In genomic region chr9:70947086-70947485, GRCh38 we compare ENCODE assay signal across 23 cellular contexts.
DNase-seq lines count a peak whose midpoint lies in the region; ATAC-seq and TF ChIP-seq lines count a peak whose summit lies in the region.
"Had no signal": no experiment of that assay in that cellular context is flagged by ENCODE, and none has a peak within 500 bp of the region (broad histone marks: within the 10 kb centered on the region; RNA-seq: fewer than 3 reads in every experiment).

No MANE protein-coding gene starts in this region.

- no peak for ATAC-seq in HG03378 (IDR thresholded peaks at IDR 0.05; ENCODE audit: unreplicated experiment)
- ATAC-seq: activated naive CD4-positive, alpha-beta T cell treated with anti-CD3 and anti-CD28 coated beads, Interleukin-2, amount 50 U/mL, for 72 hours; esophagus mucosa; left colon; stimulated activated naive CD8-positive, alpha-beta T cell treated with anti-CD3 and anti-CD28 coated beads, Interleukin-15, amount 100 ng/mL, for 72 hours had no signal

- TF ChIP-seq CTCF in neural progenitor cell (IDR thresholded peaks at IDR 0.05) (no peak), type B pancreatic cell (conservative IDR thresholded peaks at IDR 0.05) (no peak)

- H3K4me2 ChIP-seq in neural progenitor cell: peak overlapping the region; percentile 14

- no peak overlapping the region for H3K4me3 Mint-ChIP-seq in neural progenitor cell
- H3K4me3 Mint-ChIP-seq in type B pancreatic cell: no peak overlapping the region
- H3K4me3 Mint-ChIP-seq: stimulated activated naive CD8-positive, alpha-beta T cell treated with anti-CD3 and anti-CD28 coated beads, Interleukin-15, amount 100 ng/mL, for 72 hours had no signal

- H3K27me3 Mint-ChIP-seq in neural progenitor cell (ENCODE audit: insufficient read depth, low read depth) (peaks cover 3% of the 10 kb centered on the region), type B pancreatic cell (no peaks in the 10 kb centered on the region)
- H3K27me3 Mint-ChIP-seq: stimulated activated naive CD8-positive, alpha-beta T cell treated with anti-CD3 and anti-CD28 coated beads, Interleukin-15, amount 100 ng/mL, for 72 hours had no signal

- no peak overlapping the region for H3K27ac ChIP-seq in neural progenitor cell
- H3K27ac ChIP-seq: Peyer's patch, tibial artery had no signal

- peaks cover 4% of the 10 kb centered on the region for H3K36me3 Mint-ChIP-seq in neural progenitor cell
- no peaks in the 10 kb centered on the region for H3K36me3 Mint-ChIP-seq in type B pancreatic cell
- H3K36me3 Mint-ChIP-seq: activated naive CD4-positive, alpha-beta T cell treated with anti-CD3 and anti-CD28 coated beads, Interleukin-2, amount 50 U/mL, for 72 hours had no signal

- no peaks in the 10 kb centered on the region for H3K4me1 ChIP-seq in endocrine pancreas (ENCODE audit: control insufficient read depth, insufficient read depth, low read length)
- H3K4me1 ChIP-seq in neural progenitor cell: peaks cover 54% of the 10 kb centered on the region
- H3K4me1 ChIP-seq: Peyer's patch, tibial artery had no signal

- no peaks in the 10 kb centered on the region for H4K20me1 ChIP-seq in neural progenitor cell (ENCODE audit: low read depth)

- H2AFZ ChIP-seq in neural progenitor cell (replicated peaks): no peak overlapping the region

- H3K9me3 Mint-ChIP-seq in neural progenitor cell (peaks cover 5% of the 10 kb centered on the region), type B pancreatic cell (no peaks in the 10 kb centered on the region)
- H3K9me3 Mint-ChIP-seq: activated naive CD4-positive, alpha-beta T cell treated with anti-CD3 and anti-CD28 coated beads, Interleukin-2, amount 50 U/mL, for 72 hours; stimulated activated naive CD8-positive, alpha-beta T cell treated with anti-CD3 and anti-CD28 coated beads, Interleukin-15, amount 100 ng/mL, for 72 hours had no signal

- H3K79me2 ChIP-seq in neural progenitor cell (ENCODE audit: low read depth): peaks cover 30% of the 10 kb centered on the region

- H3K9me3 ChIP-seq in endocrine pancreas (ENCODE audit: control insufficient read depth, low read length) (no peaks in the 10 kb centered on the region), neural progenitor cell (ENCODE audit: low read depth) (no peaks in the 10 kb centered on the region)
- H3K9me3 ChIP-seq: Peyer's patch, tibial artery had no signal

- H3K27me3 ChIP-seq in endocrine pancreas (ENCODE audit: control insufficient read depth, insufficient read depth, low read length) (no peaks in the 10 kb centered on the region), neural progenitor cell (no peaks in the 10 kb centered on the region)
- H3K27me3 ChIP-seq: Peyer's patch, tibial artery had no signal

- peak; percentile 40 for DNase-seq in ELR (ENCODE audit: low read depth)
- DNase-seq in LHCN-M2 (ENCODE audit: low read depth): peak; percentile 54
- no peak for DNase-seq in neural progenitor cell (ENCODE audit: low spot score)
- no peak for DNase-seq in type B pancreatic cell (ENCODE audit: extremely low spot score, unreplicated experiment)
- DNase-seq in cardiac septum (ENCODE audit: low spot score): no peak
- DNase-seq in DMS53 (lab: John Stamatoyannopoulos, UW): no peak
- DNase-seq: activated CD4-positive, alpha-beta T cell treated with anti-CD3 and anti-CD28 coated beads for 48 hours; DMS79; effector CD8-positive, alpha-beta T cell; KBM-7; left colon; mesenchymal stem cell; NCI-H1105; NCI-H2029 treated with DMSO at 0.1 percent for 48 hours; NCI-H446 treated with DMSO at 0.1 percent for 48 hours; Peyer's patch; stimulated activated CD4-positive, alpha-beta T cell treated with anti-CD3 and anti-CD28 coated beads, Interleukin-4, amount 100 ng/mL, for 4 hours; stimulated activated naive CD8-positive, alpha-beta T cell treated with anti-CD3 and anti-CD28 coated beads, Interleukin-15, amount 100 ng/mL, for 72 hours; tibial artery had no signal

- H3K4me3 ChIP-seq in endocrine pancreas (ENCODE audit: control insufficient read depth, insufficient read depth, low read length): peak overlapping the region; percentile 4
- H3K4me3 ChIP-seq in neural progenitor cell: no peak overlapping the region
- H3K4me3 ChIP-seq: Peyer's patch, tibial artery had no signal

- H3F3A ChIP-seq in neural progenitor cell (ENCODE audit: low read depth): peaks cover 12% of the 10 kb centered on the region

- intact Hi-C loops in cardiac septum (cut with DNase I): no loop called here

- H3K36me3 ChIP-seq in endocrine pancreas (ENCODE audit: control insufficient read depth, insufficient read depth, low read length) (no peaks in the 10 kb centered on the region), neural progenitor cell (no peaks in the 10 kb centered on the region)
- H3K36me3 ChIP-seq: Peyer's patch, tibial artery had no signal

- H3K27ac Mint-ChIP-seq in neural progenitor cell (no peak overlapping the region), type B pancreatic cell (no peak overlapping the region)
- H3K27ac Mint-ChIP-seq: activated naive CD4-positive, alpha-beta T cell treated with anti-CD3 and anti-CD28 coated beads, Interleukin-2, amount 50 U/mL, for 72 hours; stimulated activated naive CD8-positive, alpha-beta T cell treated with anti-CD3 and anti-CD28 coated beads, Interleukin-15, amount 100 ng/mL, for 72 hours had no signal

- no peak overlapping the region for H3K9ac ChIP-seq in endocrine pancreas (ENCODE audit: control insufficient read depth, insufficient read depth, low read length)
- no peak overlapping the region for H3K9ac ChIP-seq in neural progenitor cell

- H3K4me1 Mint-ChIP-seq in neural progenitor cell (peaks cover 28% of the 10 kb centered on the region), type B pancreatic cell (ENCODE audit: unreplicated experiment) (peaks cover 4% of the 10 kb centered on the region)
- H3K4me1 Mint-ChIP-seq: stimulated activated naive CD8-positive, alpha-beta T cell treated with anti-CD3 and anti-CD28 coated beads, Interleukin-15, amount 100 ng/mL, for 72 hours had no signal

Comparison
In these comparisons a context has a peak if more than half of its experiments do, and no peak if none do; other contexts are left out.
1. DNase-seq: peak in ELR (single experiment) and LHCN-M2 (single experiment); none in neural progenitor cell (single experiment), type B pancreatic cell (single experiment), cardiac septum (single experiment) and DMS53 (single experiment).